Comparison of ENCODE assay signal across 12 cellular contexts in the genomic region with DNA sequence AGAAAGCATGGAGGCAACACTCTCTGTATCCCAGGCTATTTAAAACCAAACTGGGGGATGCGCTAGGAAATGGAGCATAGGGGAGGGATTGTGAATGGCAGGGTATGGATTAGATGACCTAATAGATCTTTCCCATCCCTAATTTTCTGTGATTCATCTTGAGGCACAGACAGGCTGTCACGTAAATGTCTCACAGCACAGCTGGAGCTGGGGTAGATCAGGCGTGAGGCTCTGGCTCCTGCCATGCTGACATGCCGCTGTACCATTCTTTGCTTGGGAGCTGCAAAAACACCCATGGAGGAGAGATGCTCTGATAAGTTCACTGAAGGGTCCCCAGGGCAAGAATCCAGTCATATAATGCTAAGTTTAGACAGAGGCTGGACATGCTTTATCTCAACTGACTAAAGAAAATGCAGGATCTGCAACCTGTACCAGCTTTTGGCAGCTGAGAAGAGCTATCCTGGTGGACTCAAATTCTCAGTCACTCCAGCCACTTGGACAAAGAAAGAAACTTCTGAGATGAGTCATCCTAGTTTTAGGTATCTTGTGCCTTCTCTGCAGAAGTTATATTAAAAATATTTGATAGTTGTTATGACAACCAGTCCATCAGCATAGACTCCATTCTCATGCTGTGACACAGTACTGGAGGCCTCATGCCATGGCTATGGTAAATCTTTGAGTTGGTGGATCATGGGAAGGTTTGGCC.
DNase-seq lines count a peak whose midpoint lies in the region; ATAC-seq and TF ChIP-seq lines count a peak whose summit lies in the region.
"Had no signal": no experiment of that assay in that cellular context is flagged by ENCODE, and none has a peak within 500 bp of the region (broad histone marks: within the 10 kb centered on the region; RNA-seq: fewer than 3 reads in every experiment).

No MANE protein-coding gene starts in this region.

- H2AFZ ChIP-seq in PC-3 (ENCODE audit: low read length) = no peak overlapping the region

- peaks cover 34% of the 10 kb centered on the region for H3K4me1 Mint-ChIP-seq in osteocyte (ENCODE audit: unreplicated experiment)
- no peaks in the 10 kb centered on the region for H3K4me1 Mint-ChIP-seq in activated naive CD4-positive, alpha-beta T cell treated with anti-CD3 and anti-CD28 coated beads, Interleukin-2, amount 10 ng/mL, durations not matched to agents 7 days and 5 days
- H3K4me1 Mint-ChIP-seq: memory B cell had no signal

- H3K4me1 ChIP-seq in PC-3 (ENCODE audit: insufficient read depth, low read length) = peaks cover 33% of the 10 kb centered on the region

- TF ChIP-seq CTCF in PC-3 (conservative IDR thresholded peaks at IDR 0.05; ENCODE audit: low read depth, low read length) (no peak), osteocyte (IDR thresholded peaks at IDR 0.05) (no peak)

- no peaks in the 10 kb centered on the region for H3K36me3 ChIP-seq in PC-3 (ENCODE audit: low read depth, low read length)

- POLR2A ChIA-PET in PC-3 (lab: Charles Lee; ENCODE audit: unreplicated experiment) = no interaction called here

- H3F3A ChIP-seq in PC-3 (ENCODE audit: low read length, unreplicated experiment) = no peaks in the 10 kb centered on the region

- H3K27ac Mint-ChIP-seq in osteocyte (ENCODE audit: unreplicated experiment) = peak overlapping the region; percentile 91
- no peak overlapping the region for H3K27ac Mint-ChIP-seq in activated naive CD4-positive, alpha-beta T cell treated with anti-CD3 and anti-CD28 coated beads, Interleukin-2, amount 10 ng/mL, durations not matched to agents 7 days and 5 days
- H3K27ac Mint-ChIP-seq: activated naive CD8-positive, alpha-beta T cell; memory B cell had no signal

- no peaks in the 10 kb centered on the region for H3K9me2 ChIP-seq in PC-3 (replicated peaks; ENCODE audit: low read length)

- no peaks in the 10 kb centered on the region for H3K27me3 Mint-ChIP-seq in osteocyte (ENCODE audit: unreplicated experiment)
- no peaks in the 10 kb centered on the region for H3K27me3 Mint-ChIP-seq in activated naive CD4-positive, alpha-beta T cell treated with anti-CD3 and anti-CD28 coated beads, Interleukin-2, amount 10 ng/mL, durations not matched to agents 7 days and 5 days
- H3K27me3 Mint-ChIP-seq: activated naive CD8-positive, alpha-beta T cell; memory B cell had no signal

- intact Hi-C loops in PC-3 (cut with micrococcal nuclease) = loop anchor here (5.0 kb wide), 1 partner anchor 184 kb away; a partner anchor contains a TSS

- peak overlapping the region; percentile 85 for H3K27ac ChIP-seq in PC-3 (ENCODE audit: low read length)

- H3K79me2 ChIP-seq in PC-3 (ENCODE audit: low read length) = no peaks in the 10 kb centered on the region

- BruUV-seq in PC-3 (replicated peaks; lab: Mats Ljungman, UMichigan) = no TSS peak

- no peaks in the 10 kb centered on the region for H4K20me1 ChIP-seq in PC-3 (ENCODE audit: low read length)

- CTCF ChIA-PET in PC-3 (lab: Charles Lee) = no interaction called here
- CTCF ChIA-PET in activated naive CD4-positive, alpha-beta T cell treated with anti-CD3 and anti-CD28 coated beads, Interleukin-2, amount 10 ng/mL, durations not matched to agents 7 days and 5 days (lab: Charles Lee) = no interaction called here

- H3K9me3 ChIP-seq in PC-3 (ENCODE audit: low read length) = no peaks in the 10 kb centered on the region

- peak; percentile 32 for DNase-seq in EL
- peak; percentile 48 for DNase-seq in PC-3
- DNase-seq in dedifferentiated amniotic fluid mesenchymal stem cell (ENCODE audit: extremely low spot score) = peak; percentile 26
- DNase-seq in osteocyte (ENCODE audit: extremely low spot score, unreplicated experiment) = no peak
- DNase-seq in A172 (ENCODE audit: low spot score) = no peak
- no peak for DNase-seq in NCI-H748 (lab: John Stamatoyannopoulos, UW; ENCODE audit: unreplicated experiment)
- no peak for DNase-seq in activated naive CD4-positive, alpha-beta T cell treated with anti-CD3 and anti-CD28 coated beads, Interleukin-2, amount 10 ng/mL, durations not matched to agents 7 days and 5 days
- DNase-seq: NCI-H187 treated with DMSO at 0.1 percent for 48 hours; stimulated activated naive CD8-positive, alpha-beta T cell treated with anti-CD3 and anti-CD28 coated beads, Interleukin-15, Interleukin-2, amounts not matched to agents 100 U/mL and 50 U/mL, for 24 hours had no signal

- peak; percentile 7 for ATAC-seq in PC-3
- ATAC-seq in HG03432 (IDR thresholded peaks at IDR 0.05; ENCODE audit: unreplicated experiment) = no peak

- no peaks in the 10 kb centered on the region for H3K36me3 Mint-ChIP-seq in osteocyte (ENCODE audit: unreplicated experiment)
- no peaks in the 10 kb centered on the region for H3K36me3 Mint-ChIP-seq in activated naive CD4-positive, alpha-beta T cell treated with anti-CD3 and anti-CD28 coated beads, Interleukin-2, amount 10 ng/mL, durations not matched to agents 7 days and 5 days
- H3K36me3 Mint-ChIP-seq: activated naive CD8-positive, alpha-beta T cell; memory B cell had no signal

- H3K4me3 ChIP-seq in PC-3 (ENCODE audit: low read length) = peak overlapping the region; percentile 46

- H3K9me3 Mint-ChIP-seq in osteocyte (ENCODE audit: unreplicated experiment) = no peaks in the 10 kb centered on the region
- H3K9me3 Mint-ChIP-seq in activated naive CD4-positive, alpha-beta T cell treated with anti-CD3 and anti-CD28 coated beads, Interleukin-2, amount 10 ng/mL, durations not matched to agents 7 days and 5 days = no peaks in the 10 kb centered on the region
- H3K9me3 Mint-ChIP-seq: memory B cell had no signal

- H3K4me2 ChIP-seq in PC-3 (ENCODE audit: low read length) = peak overlapping the region; percentile 69

- peak overlapping the region; percentile 27; the same call in 1 of the 2 replicates for H3K9ac ChIP-seq in PC-3 (ENCODE audit: low read length)

- H3K27me3 ChIP-seq in PC-3 (ENCODE audit: low read length) = no peaks in the 10 kb centered on the region

- peak overlapping the region; percentile 11 for H3K4me3 Mint-ChIP-seq in osteocyte (ENCODE audit: unreplicated experiment)
- no peak overlapping the region for H3K4me3 Mint-ChIP-seq in activated naive CD4-positive, alpha-beta T cell treated with anti-CD3 and anti-CD28 coated beads, Interleukin-2, amount 10 ng/mL, durations not matched to agents 7 days and 5 days
- H3K4me3 Mint-ChIP-seq: activated naive CD8-positive, alpha-beta T cell; memory B cell had no signal

Comparison
In these comparisons a context has a peak if more than half of its experiments do, and no peak if none do; other contexts are left out.
1. DNase-seq: peak in EL (single experiment), PC-3 (single experiment) and dedifferentiated amniotic fluid mesenchymal stem cell (single experiment); none in osteocyte (single experiment), A172 (single experiment), NCI-H748 (single experiment) and activated naive CD4-positive, alpha-beta T cell treated with anti-CD3 and anti-CD28 coated beads, Interleukin-2, amount 10 ng/mL, durations not matched to agents 7 days and 5 days (single experiment).